ENCODE assay signal across 8 cellular contexts in genomic region chr20:50285376-50286173, GRCh38.
DNase-seq lines count a peak whose midpoint lies in the region; ATAC-seq and TF ChIP-seq lines count a peak whose summit lies in the region.

No MANE protein-coding gene starts in this region.

- POLR2A ChIA-PET in OCI-LY7 (lab: Charles Lee): interaction anchor here (0.6 to 1.4 kb wide), 4 partner anchors 10 to 712 kb away, joined by 3 to 5 read pairs (median 4); no protein-coding TSS in a partner anchor

- no peak for TF ChIP-seq EP300 in esophagus muscularis mucosa (IDR thresholded peaks at IDR 0.05)

- H3K79me2 ChIP-seq in OCI-LY7 (ENCODE audit: insufficient read depth, low read depth, low read length): no peaks in the 10 kb centered on the region

- peak overlapping the region; percentile 54 for H3K4me2 ChIP-seq in OCI-LY7 (ENCODE audit: low read length)

- no TSS peak for BruUV-seq in OCI-LY7 (replicated peaks; lab: Mats Ljungman, UMichigan)

- no peaks in the 10 kb centered on the region for H3K9me2 ChIP-seq in OCI-LY7 (ENCODE audit: insufficient read depth, low read length)

- no peaks in the 10 kb centered on the region for H3K27me3 ChIP-seq in esophagus muscularis mucosa

- H3K4me1 ChIP-seq in OCI-LY7 (ENCODE audit: insufficient read depth, low read length, poor library complexity, severe bottlenecking): peaks cover 22% of the 10 kb centered on the region
- peaks cover 29 to 44% (median 39%) of the 10 kb centered on the region in 4 donors for H3K4me1 ChIP-seq in esophagus muscularis mucosa

- intact Hi-C loops in OCI-LY7 (cut with micrococcal nuclease; ENCODE audit: unreplicated experiment) (loop anchor here (5.0 kb wide), 1 partner anchor 93 kb away; the partner anchor contains the start of gene CEBPB), esophagus muscularis mucosa (cut with DNase I) (no loop called here), sciatic nerve (cut with DNase I) (no loop called here)

- CTCF ChIA-PET in OCI-LY7 (lab: Charles Lee; ENCODE audit: unreplicated experiment): no interaction called here

- ATAC-seq in sciatic nerve (peak; percentile 66), HG03469 (IDR thresholded peaks at IDR 0.05; ENCODE audit: unreplicated experiment) (no peak), omental fat pad (ENCODE audit: low FRiP score) (no peak)

- H4K20me1 ChIP-seq in OCI-LY7 (ENCODE audit: insufficient read depth, low read length): no peaks in the 10 kb centered on the region

- H3K36me3 ChIP-seq in OCI-LY7 (ENCODE audit: insufficient read depth, low read length): no peaks in the 10 kb centered on the region
- no peaks in the 10 kb centered on the region for H3K36me3 ChIP-seq in esophagus muscularis mucosa

- peak overlapping the region; percentile 97 for H2AFZ ChIP-seq in OCI-LY7 (ENCODE audit: low read length)

- peak; percentile 17 to 32 for DNase-seq in activated CD4-positive, alpha-beta T cell treated with anti-CD3 and anti-CD28 coated beads, Interleukin-2, amount 50 U/mL, for 48 hours
- DNase-seq in activated CD4-positive, alpha-beta T cell treated with anti-CD3 and anti-CD28 coated beads, Interleukin-2, amount 50 U/mL, for 1 hour: no peak
- DNase-seq in OCI-LY7 (ENCODE audit: low spot score) (peak; percentile 44), esophagus muscularis mucosa (ENCODE audit: extremely low spot score) (no peak), sciatic nerve (ENCODE audit: low spot score) (no peak), NCI-H526 treated with DMSO at 0.1 percent for 48 hours (lab: John Stamatoyannopoulos, UW) (no peak), omental fat pad (ENCODE audit: low spot score) (no peak)

- 67% methylated on average over 18 of the region's 21 CpGs for WGBS in esophagus muscularis mucosa

- no peak for TF ChIP-seq CTCF in OCI-LY7 (conservative IDR thresholded peaks at IDR 0.05; ENCODE audit: low read length)
- TF ChIP-seq CTCF in esophagus muscularis mucosa (IDR thresholded peaks at IDR 0.05): no peak
- no peak for TF ChIP-seq CTCF in omental fat pad (IDR thresholded peaks at IDR 0.05)

- H3K27ac ChIP-seq in OCI-LY7 (ENCODE audit: low read depth, low read length, poor library complexity, severe bottlenecking): no peak overlapping the region
- peak overlapping the region; percentile 63 to 74 (median 66) for H3K27ac ChIP-seq in esophagus muscularis mucosa (replicated peaks in 1 of 4)

- no peaks in the 10 kb centered on the region for H3K9me3 ChIP-seq in OCI-LY7 (ENCODE audit: low read length)
- H3K9me3 ChIP-seq in esophagus muscularis mucosa: no peaks in the 10 kb centered on the region

- TF ChIP-seq POLR2A in esophagus muscularis mucosa (IDR thresholded peaks at IDR 0.05; ENCODE audit: low read depth): no peak

- H3K4me3 ChIP-seq in OCI-LY7 (ENCODE audit: low read depth, low read length, poor library complexity, severe bottlenecking): no peak overlapping the region
- no peak overlapping the region for H3K4me3 ChIP-seq in esophagus muscularis mucosa

Comparison
In these comparisons a context has a peak if more than half of its experiments do, and no peak if none do; other contexts are left out.
1. DNase-seq: peak in activated CD4-positive, alpha-beta T cell treated with anti-CD3 and anti-CD28 coated beads, Interleukin-2, amount 50 U/mL, for 48 hours (2 of 2) and OCI-LY7 (single experiment); none in activated CD4-positive, alpha-beta T cell treated with anti-CD3 and anti-CD28 coated beads, Interleukin-2, amount 50 U/mL, for 1 hour (single experiment), esophagus muscularis mucosa (single experiment), sciatic nerve (single experiment), NCI-H526 treated with DMSO at 0.1 percent for 48 hours (single experiment) and omental fat pad (single experiment).